7 cellular contexts compared by ENCODE assay signal in the genomic region with DNA sequence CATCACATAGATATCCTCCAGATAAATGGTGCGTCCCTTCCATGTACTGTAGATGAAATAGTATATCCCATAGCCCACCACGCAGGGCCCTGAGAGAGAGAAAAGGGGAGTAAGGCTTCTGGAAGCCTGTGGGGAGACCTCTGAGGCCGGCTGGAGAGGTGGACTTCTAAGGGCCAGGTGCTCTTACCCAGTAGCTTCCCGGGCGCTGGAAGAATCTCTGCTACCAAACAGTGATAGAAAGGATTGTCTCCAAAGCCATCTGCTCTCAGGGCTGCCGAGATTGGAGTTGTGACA. TPM values are rescaled to one million over a fixed set of nuclear protein-coding genes. Genes with fewer than 3 reads are reported as not detected.
DNase-seq lines count a peak whose midpoint lies in the region.

No MANE protein-coding gene starts in this region.

- 12 to 21% (median 17%) methylated on average over 6 of the region's 6 CpGs for WGBS in adipose tissue, 3 donors

- H3K4me3 ChIP-seq in HUES6 (ENCODE audit: low read depth, low read length): peak overlapping the region; percentile 91

- no peaks in the 10 kb centered on the region for H3K27me3 ChIP-seq in HUES6 (ENCODE audit: control insufficient read depth, insufficient read depth, low read length)

- no peaks in the 10 kb centered on the region for H3K9me3 Mint-ChIP-seq in immature natural killer cell

- H3K4me1 Mint-ChIP-seq in immature natural killer cell: peaks cover 11 to 17% of the 10 kb centered on the region in 2 donors

- DNase-seq in immature natural killer cell (no peak), substantia nigra (lab: John Stamatoyannopoulos, UW) (peak in 1 of 49 donors; percentile 42), KBM-7 (no peak), RPMI8226 (no peak), NCI-H1694 treated with DMSO at 0.1 percent for 48 hours (lab: John Stamatoyannopoulos, UW) (no peak)

- H3K27me3 Mint-ChIP-seq in immature natural killer cell (ENCODE audit: low read depth in 3 of 3): peaks cover 0 to 4% (median 2%) of the 10 kb centered on the region in 3 donors

- H3K27ac Mint-ChIP-seq in immature natural killer cell: peak overlapping the region; percentile 60 to 92 (median 84)

- H3K9me3 ChIP-seq in HUES6 (ENCODE audit: control insufficient read depth, insufficient read depth, low read depth, low read length): no peaks in the 10 kb centered on the region

- H3K27ac ChIP-seq in HUES6 (ENCODE audit: low read depth, low read length) (peak overlapping the region; percentile 87), adipose tissue (ENCODE audit: low read depth, low read length) (peak overlapping the region; percentile 65), substantia nigra (ENCODE audit: low read depth, low read length, poor library complexity, severe bottlenecking) (peak overlapping the region; percentile 97)

- no peaks in the 10 kb centered on the region for H3K4me1 ChIP-seq in HUES6 (ENCODE audit: control insufficient read depth, insufficient read depth, low read length)

- no peaks in the 10 kb centered on the region for H3K36me3 Mint-ChIP-seq in immature natural killer cell

- peak overlapping the region; percentile 81 to 91 (median 89) for H3K4me3 Mint-ChIP-seq in immature natural killer cell

- H3K36me3 ChIP-seq in HUES6 (ENCODE audit: control insufficient read depth, insufficient read depth, low read length): peaks cover 6% of the 10 kb centered on the region

- in situ Hi-C loops in KBM-7 (cut with MboI; ENCODE audit: low pct_unique_long_range_greater_than_20kb, low sequenced_read_pairs): no loop called here

- H3K9ac ChIP-seq in HUES6 (ENCODE audit: low read length): peak overlapping the region; percentile 93

RNA-seq across cellular contexts. Expression of gene SAT2, which starts 0.7 kb away (rescaled TPM):
- polyA plus RNA-seq in adipose tissue (100 to 1,000 TPM in 2 of 3 donors, 10 to 100 TPM in 1; 93.7 to 142 (median 130) TPM), immature natural killer cell (10 to 100 TPM; 33.9 to 39.1 (median 35.4) TPM)

RNA-seq across cellular contexts. Expression of gene SHBG, which starts 3.0 kb away (rescaled TPM):
- under 1 TPM; 0.32 to 0.67 (median 0.45) TPM for polyA plus RNA-seq in adipose tissue
- polyA plus RNA-seq in immature natural killer cell: not detected

RNA-seq across cellular contexts. Expression of gene FXR2, which starts 12.2 kb away (rescaled TPM):
- 10 to 100 TPM; 14.7 to 29.9 (median 23.3) TPM for polyA plus RNA-seq in adipose tissue
- 10 to 100 TPM in 2 of 3 donors, 1 to 10 TPM in 1; 8.3 to 25.1 (median 10.4) TPM for polyA plus RNA-seq in immature natural killer cell

RNA-seq across cellular contexts. Expression of gene ATP1B2, which starts 23.8 kb away (rescaled TPM):
- polyA plus RNA-seq in adipose tissue (1 to 10 TPM in 2 of 3 donors, under 1 TPM in 1; 0.51 to 2.2 (median 1.5) TPM), immature natural killer cell (not detected)

RNA-seq across cellular contexts. Expression of gene SOX15, which starts 37.0 kb away (rescaled TPM):
- polyA plus RNA-seq in adipose tissue (1 to 10 TPM in 1 of 3 donors, under 1 TPM in 2; 0.21 to 2.7 (median 0.46) TPM), immature natural killer cell (not detected)
